20 cellular contexts compared by ENCODE assay signal in the genomic region with DNA sequence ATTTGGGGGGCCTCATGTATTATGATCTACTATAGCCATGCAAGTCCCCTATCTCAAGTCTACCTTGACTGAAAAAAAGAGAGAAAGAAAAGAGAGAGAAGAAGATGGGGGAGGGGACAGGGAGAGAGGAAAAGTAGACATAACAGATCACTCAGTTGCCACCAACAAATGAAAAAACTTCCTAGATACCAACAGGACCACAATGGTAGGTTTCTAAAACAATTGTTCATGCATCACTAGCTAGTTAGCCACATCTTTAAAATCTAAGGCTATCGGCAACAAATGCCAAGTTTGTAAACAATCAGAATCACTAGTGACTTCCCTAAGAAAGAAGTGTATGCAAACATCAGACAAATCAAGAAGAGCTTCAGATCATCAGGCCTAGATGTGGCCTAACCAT.
A peak's percentile ranks its signal among the peaks of the same experiment; 100 is the strongest.
DNase-seq lines count a peak whose midpoint lies in the region; TF ChIP-seq lines count a peak whose summit lies in the region.
"Had no signal": no experiment of that assay in that cellular context is flagged by ENCODE, and none has a peak within 500 bp of the region (broad histone marks: within the 10 kb centered on the region; RNA-seq: fewer than 3 reads in every experiment).

No MANE protein-coding gene starts in this region.

- peaks cover 10 to 76% (median 53%) of the 10 kb centered on the region in 10 experiments; a peak in 19 of 20 replicates for H3K4me1 ChIP-seq in BLaER1 treated with 17β-estradiol and CSF1 and Interleukin-3, amounts not matched to agents 10 nM and 100 nM
- peaks cover 40% of the 10 kb centered on the region for H3K4me1 ChIP-seq in Loucy (ENCODE audit: insufficient read depth, low read length, poor library complexity, severe bottlenecking)
- no peaks in the 10 kb centered on the region for H3K4me1 ChIP-seq in SJCRH30
- peaks cover 3 to 16% of the 10 kb centered on the region in 2 experiments; a peak in 3 of 4 replicates for H3K4me1 ChIP-seq in SK-N-SH (ENCODE audit: control insufficient read depth in 1 of 2, insufficient read depth in 2 of 2, low read depth in 1 of 2, low read length in 1 of 2)

- TF ChIP-seq EP300 in neural cell (conservative IDR thresholded peaks at IDR 0.05; ENCODE audit: poor library complexity, severe bottlenecking): no peak
- TF ChIP-seq EP300 in SK-N-SH (IDR thresholded peaks at IDR 0.05; ENCODE audit: borderline replicate concordance in 1 of 2, low read depth in 1 of 2, low read length in 1 of 2): no peak

- H3K9me3 ChIP-seq in BLaER1 treated with 17β-estradiol and CSF1 and Interleukin-3, amounts not matched to agents 10 nM and 100 nM (replicated peaks in 1 of 11): no peaks in the 10 kb centered on the region
- H3K9me3 ChIP-seq in Loucy (ENCODE audit: insufficient read depth, low read depth, low read length) (no peaks in the 10 kb centered on the region), neural cell (ENCODE audit: low read length) (no peaks in the 10 kb centered on the region), SJCRH30 (replicated peaks) (no peaks in the 10 kb centered on the region), SK-N-SH (no peaks in the 10 kb centered on the region)
- H3K9me3 ChIP-seq: BE2C, Peyer's patch had no signal

- peaks cover 0 to 7% (median 0%) of the 10 kb centered on the region in 11 experiments; a peak in 2 of 22 replicates for H3K36me3 ChIP-seq in BLaER1 treated with 17β-estradiol and CSF1 and Interleukin-3, amounts not matched to agents 10 nM and 100 nM
- no peaks in the 10 kb centered on the region for H3K36me3 ChIP-seq in Loucy (ENCODE audit: insufficient read depth, low read length)
- H3K36me3 ChIP-seq in neural cell (ENCODE audit: insufficient read depth, low read length): no peaks in the 10 kb centered on the region
- no peaks in the 10 kb centered on the region; the same call in 1 of the 2 replicates for H3K36me3 ChIP-seq in SJCRH30
- no peaks in the 10 kb centered on the region for H3K36me3 ChIP-seq in SK-N-SH (replicated peaks in 1 of 2; ENCODE audit: control insufficient read depth in 1 of 2, insufficient read depth in 2 of 2, low read length in 1 of 2)
- H3K36me3 ChIP-seq: BE2C, Peyer's patch had no signal

- POLR2A ChIA-PET in SK-N-SH (lab: Yijun Ruan, JAX): no interaction called here

- H3K36me3 Mint-ChIP-seq in nephron progenitor cell (ENCODE audit: low read depth): no peaks in the 10 kb centered on the region
- H3K36me3 Mint-ChIP-seq: CD4-positive, alpha-beta memory T cell had no signal

- no peaks in the 10 kb centered on the region for H3K9me3 Mint-ChIP-seq in nephron progenitor cell

- H3K4me3 ChIP-seq in BLaER1 treated with 17β-estradiol and CSF1 and Interleukin-3, amounts not matched to agents 10 nM and 100 nM: peak overlapping the region in 2 of 10 experiments; percentile 13 to 33; a peak in 2 of 20 replicates
- H3K4me3 ChIP-seq in Loucy (ENCODE audit: low read length, poor library complexity, severe bottlenecking) (peak overlapping the region; percentile 46), neural cell (ENCODE audit: low read length) (no peak overlapping the region), SJCRH30 (no peak overlapping the region), SK-N-SH (ENCODE audit: low read depth in 2 of 2, low read length in 1 of 2) (no peak overlapping the region)
- H3K4me3 ChIP-seq: Peyer's patch had no signal

- DNase-seq in fibroblast of peridontal ligament (ENCODE audit: extremely low read depth): peak; percentile 36
- no peak for DNase-seq in nephron progenitor cell
- DNase-seq in SJCRH30: no peak
- DNase-seq in GOT3 (lab: John Stamatoyannopoulos, UW): no peak
- DNase-seq in SK-N-SH: no peak
- DNase-seq: BE2C; CD4-positive, alpha-beta memory T cell; DMS153; GDM1; Kasumi-1; NCI-H1105; NCI-H1694; NCI-H2081 treated with DMSO at 0.1 percent for 48 hours; NCI-H748 treated with DMSO at 0.1 percent for 48 hours; NK-92 treated with Interleukin-12 subunit alpha and Interleukin-12 subunit beta, amount 100 ng/mL, for 24 hours; Peyer's patch; Right ventricle myocardium superior had no signal

- H3K4me3 Mint-ChIP-seq in nephron progenitor cell: no peak overlapping the region
- H3K4me3 Mint-ChIP-seq: CD4-positive, alpha-beta memory T cell had no signal

- TF ChIP-seq RAD21 in neural cell (conservative IDR thresholded peaks at IDR 0.05) (no peak), SK-N-SH (IDR thresholded peaks at IDR 0.05; ENCODE audit: low read length) (no peak)

- H3F3A ChIP-seq in Loucy (ENCODE audit: low read depth) (peaks cover 6% of the 10 kb centered on the region; the same call in 1 of the 2 replicates), neural cell (ENCODE audit: insufficient read depth, low read length, poor library complexity, severe bottlenecking) (no peaks in the 10 kb centered on the region), SK-N-SH (replicated peaks; ENCODE audit: insufficient read depth) (peaks cover 8% of the 10 kb centered on the region)

- H3K9ac ChIP-seq in BLaER1 treated with 17β-estradiol and CSF1 and Interleukin-3, amounts not matched to agents 10 nM and 100 nM: peak overlapping the region in 1 of 11 experiments; percentile 30; a peak in 1 of 22 replicates
- peak overlapping the region; percentile 13 for H3K9ac ChIP-seq in Loucy (ENCODE audit: low read depth, low read length, poor library complexity, severe bottlenecking)
- no peak overlapping the region for H3K9ac ChIP-seq in neural cell (ENCODE audit: low read length)
- no peak overlapping the region for H3K9ac ChIP-seq in SK-N-SH

- H3K27ac ChIP-seq in BLaER1 treated with 17β-estradiol and CSF1 and Interleukin-3, amounts not matched to agents 10 nM and 100 nM: peak overlapping the region in 7 of 11 experiments; percentile 5 to 58 (median 14); a peak in 6 of 22 replicates
- H3K27ac ChIP-seq in neural cell (ENCODE audit: low read length) (peak overlapping the region; percentile 45), SJCRH30 (no peak overlapping the region), SK-N-SH (ENCODE audit: low read depth in 2 of 2, low read length in 1 of 2) (no peak overlapping the region)
- H3K27ac ChIP-seq: Peyer's patch had no signal

- H3K27me3 Mint-ChIP-seq in nephron progenitor cell (ENCODE audit: low read depth, poor library complexity): no peaks in the 10 kb centered on the region
- H3K27me3 Mint-ChIP-seq: CD4-positive, alpha-beta memory T cell had no signal

- 100% methylated on average over 1 of the region's 1 CpG for WGBS in SK-N-SH (ENCODE audit: low lambda C conversion rate)

- no peaks in the 10 kb centered on the region for H3K9me2 ChIP-seq in Loucy (replicated peaks; ENCODE audit: low read depth, low read length)
- no peaks in the 10 kb centered on the region for H3K9me2 ChIP-seq in neural cell (ENCODE audit: insufficient read depth, low read length)
- H3K9me2 ChIP-seq in SK-N-SH: no peaks in the 10 kb centered on the region

- H3K79me2 ChIP-seq in Loucy (ENCODE audit: insufficient read depth, low read length): no peaks in the 10 kb centered on the region
- H3K79me2 ChIP-seq in neural cell (replicated peaks; ENCODE audit: insufficient read depth, low read length): no peaks in the 10 kb centered on the region
- peaks cover 9% of the 10 kb centered on the region for H3K79me2 ChIP-seq in SK-N-SH (ENCODE audit: insufficient read depth)

- TF ChIP-seq CTCF in Loucy (conservative IDR thresholded peaks at IDR 0.05; ENCODE audit: low read length) (no peak), neural cell (IDR thresholded peaks at IDR 0.05; ENCODE audit: poor library complexity, severe bottlenecking) (no peak), nephron progenitor cell (IDR thresholded peaks at IDR 0.05) (no peak), SK-N-SH (IDR thresholded peaks at IDR 0.05) (no peak)

- no peak overlapping the region for H3K27ac Mint-ChIP-seq in nephron progenitor cell
- H3K27ac Mint-ChIP-seq: CD4-positive, alpha-beta memory T cell had no signal

- peaks cover 27% of the 10 kb centered on the region for H3K4me1 Mint-ChIP-seq in nephron progenitor cell
- H3K4me1 Mint-ChIP-seq: CD4-positive, alpha-beta memory T cell had no signal

- H3K27me3 ChIP-seq in BLaER1 treated with 17β-estradiol and CSF1 and Interleukin-3, amounts not matched to agents 10 nM and 100 nM: no peaks in the 10 kb centered on the region
- H3K27me3 ChIP-seq in Loucy (ENCODE audit: insufficient read depth, low read length, poor library complexity, severe bottlenecking) (no peaks in the 10 kb centered on the region), neural cell (ENCODE audit: insufficient read depth, low read depth, low read length) (no peaks in the 10 kb centered on the region), SJCRH30 (no peaks in the 10 kb centered on the region), SK-N-SH (ENCODE audit: insufficient read depth) (no peaks in the 10 kb centered on the region)
- H3K27me3 ChIP-seq: BE2C, Peyer's patch had no signal

- H2AFZ ChIP-seq in Loucy (ENCODE audit: low read length) (peak overlapping the region; percentile 45), neural cell (ENCODE audit: low read depth, low read length) (no peak overlapping the region), SK-N-SH (ENCODE audit: low read depth) (no peak overlapping the region)

- H4K20me1 ChIP-seq in BLaER1 treated with 17β-estradiol and CSF1 and Interleukin-3, amounts not matched to agents 10 nM and 100 nM: no peaks in the 10 kb centered on the region
- H4K20me1 ChIP-seq in Loucy (ENCODE audit: insufficient read depth, low read length, poor library complexity, severe bottlenecking) (no peaks in the 10 kb centered on the region), neural cell (ENCODE audit: insufficient read depth) (no peaks in the 10 kb centered on the region), SK-N-SH (ENCODE audit: insufficient read depth) (no peaks in the 10 kb centered on the region)

- peak overlapping the region; percentile 42 to 88 (median 65); a peak in 20 of 22 replicates for H3K4me2 ChIP-seq in BLaER1 treated with 17β-estradiol and CSF1 and Interleukin-3, amounts not matched to agents 10 nM and 100 nM
- H3K4me2 ChIP-seq in Loucy (ENCODE audit: low read depth, low read length, poor library complexity, severe bottlenecking) (peak overlapping the region; percentile 73), neural cell (ENCODE audit: low read length) (no peak overlapping the region), SK-N-SH (no peak overlapping the region)

- CTCF ChIA-PET in SK-N-SH (lab: Yijun Ruan, JAX): interaction anchor here (1.3 kb wide), 1 partner anchor 17 kb away, joined by 3 read pairs; no protein-coding TSS in a partner anchor

TF ChIP-seq in neural cell, 6 proteins besides CTCF, POLR2A, EP300 and RAD21 (continues in another document):
- TF ChIP-seq POLR2AphosphoS5 (IDR thresholded peaks at IDR 0.05) (no peak), SMC3 (conservative IDR thresholded peaks at IDR 0.05; ENCODE audit: poor library complexity) (no peak), TAF1 (IDR thresholded peaks at IDR 0.05; ENCODE audit: low read depth) (no peak), MXI1 (conservative IDR thresholded peaks at IDR 0.05; ENCODE audit: poor library complexity, severe bottlenecking) (no peak)

Comparison
In these comparisons a context has a peak if more than half of its experiments do, and no peak if none do; other contexts are left out.
1. H3K27ac ChIP-seq: peak in BLaER1 treated with 17β-estradiol and CSF1 and Interleukin-3, amounts not matched to agents 10 nM and 100 nM (7 of 11) and neural cell (single experiment); none in SJCRH30 (single experiment) and SK-N-SH (0 of 2).
2. H3K4me2 ChIP-seq: peak in BLaER1 treated with 17β-estradiol and CSF1 and Interleukin-3, amounts not matched to agents 10 nM and 100 nM (11 of 11) and Loucy (single experiment); none in neural cell (single experiment) and SK-N-SH (single experiment).